In the genomic region with DNA sequence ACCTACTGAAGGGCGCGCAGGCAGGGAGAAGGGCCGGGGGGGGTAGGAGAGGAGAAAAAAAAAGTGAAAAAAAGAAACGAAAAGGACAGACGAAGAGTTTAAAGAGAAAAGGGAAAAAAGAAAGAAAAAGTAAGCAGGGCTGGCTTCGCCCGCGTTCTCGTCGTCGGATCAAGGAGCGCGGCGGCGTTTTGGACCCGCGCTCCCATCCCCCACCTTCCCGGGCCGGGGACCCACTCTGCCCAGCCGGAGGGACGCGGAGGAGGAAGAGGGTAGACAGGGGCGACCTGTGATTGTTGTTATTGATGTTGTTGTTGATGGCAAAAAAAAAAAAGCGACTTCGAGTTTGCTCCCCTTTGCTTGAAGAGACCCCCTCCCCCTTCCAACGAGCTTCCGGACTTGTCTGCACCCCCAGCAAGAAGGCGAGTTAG, we compare ENCODE assay signal across 7 cellular contexts. TPM values are rescaled to one million over a fixed set of nuclear protein-coding genes. Genes with fewer than 3 reads are reported as not detected.
DNase-seq lines count a peak whose midpoint lies in the region; ATAC-seq and TF ChIP-seq lines count a peak whose summit lies in the region.

No MANE protein-coding gene starts in this region.

- H3K27me3 ChIP-seq in ectodermal cell (ENCODE audit: control insufficient read depth, insufficient read depth, low read length, poor library complexity, severe bottlenecking) = no peaks in the 10 kb centered on the region

- DNase-seq in NCI-H1105 (lab: John Stamatoyannopoulos, UW) (peak; percentile 68), nephron progenitor cell (peak; percentile 50), islet precursor cell (no peak)

- H3K36me3 ChIP-seq in ectodermal cell (ENCODE audit: control insufficient read depth, insufficient read depth, low read length) = peaks cover 4% of the 10 kb centered on the region

- no peaks in the 10 kb centered on the region for H3K9me3 ChIP-seq in ectodermal cell (ENCODE audit: control insufficient read depth, low read length)

- 0 to 1% methylated on average over 22 to 28 of the region's 28 CpGs for WGBS in ectodermal cell, 2 experiments

- H3K27ac ChIP-seq in ectodermal cell (ENCODE audit: insufficient read depth, low read depth, low read length, poor library complexity, severe bottlenecking) = no peak overlapping the region

- ATAC-seq in GM19023 (IDR thresholded peaks at IDR 0.05; ENCODE audit: unreplicated experiment) (no peak), GM18511 (IDR thresholded peaks at IDR 0.05; ENCODE audit: unreplicated experiment) (no peak)

- H3K9me3 Mint-ChIP-seq in nephron progenitor cell = peaks cover 4% of the 10 kb centered on the region

- peaks cover 8% of the 10 kb centered on the region for H3K4me1 ChIP-seq in ectodermal cell (ENCODE audit: control insufficient read depth, insufficient read depth, low read length)

- peak overlapping the region; percentile 99 for H3K4me3 Mint-ChIP-seq in nephron progenitor cell

- peaks cover 55% of the 10 kb centered on the region for H3K36me3 Mint-ChIP-seq in nephron progenitor cell (ENCODE audit: low read depth)

- H3K4me3 ChIP-seq in GM08714 (ENCODE audit: low read length) (peak overlapping the region; percentile 80), ectodermal cell (ENCODE audit: insufficient read depth, low read depth, low read length) (peak overlapping the region; percentile 88)

- H3K27ac Mint-ChIP-seq in nephron progenitor cell = peak overlapping the region; percentile 100

- H3K27me3 Mint-ChIP-seq in nephron progenitor cell (ENCODE audit: low read depth, poor library complexity) = peaks cover 8% of the 10 kb centered on the region

- TF ChIP-seq CTCF in nephron progenitor cell (IDR thresholded peaks at IDR 0.05) = no peak

- H3K4me1 Mint-ChIP-seq in nephron progenitor cell = peaks cover 30% of the 10 kb centered on the region

RNA-seq across cellular contexts. Expression of a gene that starts 2.4 kb away (rescaled TPM):
- 84.2 TPM for polyA plus RNA-seq in ectodermal cell (2013, experiment 1 of 4)
- polyA plus RNA-seq in ectodermal cell (2013, experiment 2 of 4) = 95.1 TPM
- 66.7 TPM for polyA plus RNA-seq in ectodermal cell (2013, experiment 3 of 4)
- 77.3 TPM for polyA plus RNA-seq in ectodermal cell (2013, experiment 4 of 4)
